In the genomic region with DNA sequence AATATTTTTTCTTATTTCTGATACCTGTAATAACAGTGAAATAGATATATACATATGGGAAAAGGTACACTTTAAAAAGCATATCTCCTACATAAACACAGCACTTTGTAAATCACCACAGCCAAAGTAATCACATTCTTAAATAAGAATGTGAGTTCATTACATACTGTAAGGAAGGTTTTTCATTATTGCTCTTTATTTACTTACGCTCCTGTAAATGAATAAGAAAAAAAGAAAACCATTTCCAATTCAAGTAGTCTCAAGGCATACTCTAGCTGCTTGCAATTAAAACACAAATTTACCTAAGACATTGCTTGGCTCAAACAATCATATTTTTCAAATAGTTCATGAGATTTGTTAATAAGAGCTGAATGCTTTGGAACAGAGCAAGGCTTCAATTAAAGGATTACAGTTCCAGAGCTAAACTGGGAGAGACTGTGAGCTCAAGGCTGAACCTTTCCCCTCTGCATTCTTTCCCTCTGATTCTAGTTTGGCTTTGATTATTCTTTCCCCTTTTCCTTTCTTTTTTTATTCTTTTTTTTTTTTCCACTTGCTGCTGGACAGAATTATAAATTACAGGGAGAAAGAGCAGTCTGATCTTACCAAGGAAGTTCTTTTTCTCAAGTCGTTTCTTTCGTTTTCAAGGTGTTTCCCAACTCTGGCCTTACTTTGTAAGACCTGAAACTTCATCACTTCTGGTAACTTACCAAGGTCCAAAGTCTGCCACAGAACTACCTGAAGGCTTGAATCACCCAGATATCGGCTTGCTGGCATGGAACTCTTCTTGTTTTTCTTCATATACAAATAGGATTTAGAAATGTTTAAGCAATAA, we compare ENCODE assay signal across 8 cellular contexts.
A peak's percentile ranks its signal among the peaks of the same experiment; 100 is the strongest.
DNase-seq lines count a peak whose midpoint lies in the region; ATAC-seq, FAIRE-seq and TF ChIP-seq lines count a peak whose summit lies in the region.

No MANE protein-coding gene starts in this region.

- no peaks in the 10 kb centered on the region for H3K36me3 ChIP-seq in A673 (ENCODE audit: insufficient read depth, low read length, poor library complexity, severe bottlenecking)
- H3K36me3 ChIP-seq in hepatocyte (replicated peaks; ENCODE audit: insufficient read depth, low read depth): no peaks in the 10 kb centered on the region

- no TSS peak for BruUV-seq in A673 (replicated peaks; lab: Mats Ljungman, UMichigan)

- no peaks in the 10 kb centered on the region for H3K79me2 ChIP-seq in hepatocyte

- 53% methylated on average over 4 of the region's 4 CpGs for WGBS in hepatocyte (ENCODE audit: low lambda C conversion rate, missing lambda C conversion rate)

- no peaks in the 10 kb centered on the region for H4K20me1 ChIP-seq in hepatocyte (ENCODE audit: insufficient read depth, poor library complexity, severe bottlenecking)

- H3K4me1 Mint-ChIP-seq in activated CD8-positive, alpha-beta T cell treated with anti-CD3 and anti-CD28 coated beads for 36 hours (ENCODE audit: low read depth): peaks cover 29% of the 10 kb centered on the region

- FAIRE-seq in GM12891 (lab: Jason Lieb, UNC): no peak

- H3K27me3 Mint-ChIP-seq in activated CD8-positive, alpha-beta T cell treated with anti-CD3 and anti-CD28 coated beads for 36 hours: no peaks in the 10 kb centered on the region

- peak; percentile 6; the same call in 1 of the 2 replicates for TF ChIP-seq CTCF in A673 (conservative IDR thresholded peaks at IDR 0.05; ENCODE audit: low read depth, low read length)
- no peak for TF ChIP-seq CTCF in activated CD8-positive, alpha-beta T cell treated with anti-CD3 and anti-CD28 coated beads for 36 hours (IDR thresholded peaks at IDR 0.05)
- TF ChIP-seq CTCF in hepatocyte (IDR thresholded peaks at IDR 0.05; ENCODE audit: poor library complexity): no peak

- peak; percentile 20 for DNase-seq in A673 (ENCODE audit: low spot score)
- no peak for DNase-seq in activated CD8-positive, alpha-beta T cell treated with anti-CD3 and anti-CD28 coated beads for 36 hours
- peak; percentile 60 for DNase-seq in hepatocyte (ENCODE audit: low spot score)
- no peak for DNase-seq in GM12891 (ENCODE audit: insufficient read length, low spot score)
- DNase-seq in SW 1271 (lab: John Stamatoyannopoulos, UW): no peak
- DNase-seq in NCI-H2107 (lab: John Stamatoyannopoulos, UW): no peak
- no peak for DNase-seq in KG1 (lab: John Stamatoyannopoulos, UW)

- peak overlapping the region; percentile 88 for H3K27ac Mint-ChIP-seq in activated CD8-positive, alpha-beta T cell treated with anti-CD3 and anti-CD28 coated beads for 36 hours

- no peak for TF ChIP-seq POLR2A in GM12891 (IDR thresholded peaks at IDR 0.05; ENCODE audit: low read depth, low read length)

- H3K36me3 Mint-ChIP-seq in activated CD8-positive, alpha-beta T cell treated with anti-CD3 and anti-CD28 coated beads for 36 hours (ENCODE audit: low read depth): no peaks in the 10 kb centered on the region

- peak overlapping the region; percentile 6 for H2AFZ ChIP-seq in hepatocyte

- no peak overlapping the region for H3K4me3 ChIP-seq in A673 (ENCODE audit: low read depth, low read length, poor library complexity, severe bottlenecking)
- H3K4me3 ChIP-seq in hepatocyte: peak overlapping the region; percentile 0

- ATAC-seq in GM19023 (IDR thresholded peaks at IDR 0.05; ENCODE audit: unreplicated experiment): peak; percentile 51
- no peak for ATAC-seq in activated CD8-positive, alpha-beta T cell treated with anti-CD3 and anti-CD28 coated beads for 36 hours

- H3K27me3 ChIP-seq in A673 (replicated peaks; ENCODE audit: insufficient read depth, low read depth, low read length, poor library complexity): no peaks in the 10 kb centered on the region
- no peaks in the 10 kb centered on the region for H3K27me3 ChIP-seq in hepatocyte

- peak overlapping the region; percentile 42 for H3K4me2 ChIP-seq in hepatocyte

- POLR2A ChIA-PET in A673 (lab: Charles Lee; ENCODE audit: low non-redundant PET): interaction anchor here (0.6 kb wide), 1 partner anchor 203 kb away, joined by 3 read pairs; no protein-coding TSS in a partner anchor
- POLR2A ChIA-PET in activated CD8-positive, alpha-beta T cell treated with anti-CD3 and anti-CD28 coated beads for 36 hours (lab: Charles Lee): interaction anchor here (0.8 to 2.6 kb wide), 3 partner anchors 11 to 162 kb away, joined by 3 to 13 read pairs (median 4); no protein-coding TSS in a partner anchor

- CTCF ChIA-PET in A673 (lab: Charles Lee): interaction anchor here (0.7 kb wide), 1 partner anchor 178 kb away, joined by 3 read pairs; no protein-coding TSS in a partner anchor
- CTCF ChIA-PET in activated CD8-positive, alpha-beta T cell treated with anti-CD3 and anti-CD28 coated beads for 36 hours (lab: Charles Lee): interaction anchor here (1.0 to 2.0 kb wide), 7 partner anchors 10 to 241 kb away, joined by 3 to 9 read pairs (median 6); no protein-coding TSS in a partner anchor

- no peak overlapping the region for H3K27ac ChIP-seq in A673 (ENCODE audit: low read depth, low read length, poor library complexity, severe bottlenecking)
- peak overlapping the region; percentile 84 for H3K27ac ChIP-seq in hepatocyte

- H3K9me2 ChIP-seq in hepatocyte (replicated peaks; ENCODE audit: insufficient read depth): no peaks in the 10 kb centered on the region

- H3K4me1 ChIP-seq in A673 (ENCODE audit: insufficient read depth, low read length, poor library complexity, severe bottlenecking): peaks cover 12% of the 10 kb centered on the region
- H3K4me1 ChIP-seq in hepatocyte (ENCODE audit: insufficient read depth): no peaks in the 10 kb centered on the region

- H3K4me3 Mint-ChIP-seq in activated CD8-positive, alpha-beta T cell treated with anti-CD3 and anti-CD28 coated beads for 36 hours: peak overlapping the region; percentile 60

- intact Hi-C loops in A673 (cut with micrococcal nuclease; ENCODE audit: unreplicated experiment): loop anchor here (5.0 to 10.0 kb wide), 2 partner anchors 216 to 443 kb away; no protein-coding TSS in a partner anchor
- intact Hi-C loops in activated CD8-positive, alpha-beta T cell treated with anti-CD3 and anti-CD28 coated beads for 36 hours (cut with micrococcal nuclease): loop anchor here (5.0 kb wide), 1 partner anchor 161 kb away; no protein-coding TSS in a partner anchor

- H3K9me3 ChIP-seq in A673 (ENCODE audit: low read depth, low read length, poor library complexity, severe bottlenecking) (no peaks in the 10 kb centered on the region), hepatocyte (ENCODE audit: low read depth) (no peaks in the 10 kb centered on the region)

- no peaks in the 10 kb centered on the region for H3K9me3 Mint-ChIP-seq in activated CD8-positive, alpha-beta T cell treated with anti-CD3 and anti-CD28 coated beads for 36 hours

TF ChIP-seq in GM12891, 5 proteins besides CTCF, POLR2A, EP300 and RAD21:
- TF ChIP-seq POU2F2 (IDR thresholded peaks at IDR 0.05; ENCODE audit: low read depth, low read length): no peak
- TF ChIP-seq SPI1 (IDR thresholded peaks at IDR 0.05; ENCODE audit: low read depth, low read length): no peak
- no peak for TF ChIP-seq TAF1 (IDR thresholded peaks at IDR 0.05; ENCODE audit: low read depth, low read length)
- no peak for TF ChIP-seq POLR2AphosphoS5 (IDR thresholded peaks at IDR 0.05; ENCODE audit: low read depth, low read length)
- TF ChIP-seq PAX5 (IDR thresholded peaks at IDR 0.05; ENCODE audit: insufficient read depth, low read length, severe bottlenecking): no peak
TF ChIP-seq in GM12891: peak in this region for 0.

Comparison
In these comparisons a context has a peak if more than half of its experiments do, and no peak if none do; other contexts are left out.
1. DNase-seq: peak in A673 (single experiment) and hepatocyte (single experiment); none in activated CD8-positive, alpha-beta T cell treated with anti-CD3 and anti-CD28 coated beads for 36 hours (single experiment), GM12891 (single experiment), SW 1271 (0 of 2), NCI-H2107 (single experiment) and KG1 (single experiment).